Comparison of ENCODE assay signal across 8 cellular contexts in genomic region chr13:95676775-95677563, GRCh38. TPM values are rescaled to one million over a fixed set of nuclear protein-coding genes. Genes with fewer than 3 reads are reported as not detected.
DNase-seq lines count a peak whose midpoint lies in the region; ATAC-seq and TF ChIP-seq lines count a peak whose summit lies in the region.

Gene DNAJC3 (plus strand): TSS chr13:95677139. CDS start chr13:95677256, 117 bp downstream.

- peaks cover 0 to 3% (median 0%) of the 10 kb centered on the region in 3 experiments for H3K36me3 ChIP-seq in naive thymus-derived CD4-positive, alpha-beta T cell (ENCODE audit: control insufficient read depth in 2 of 3, insufficient read depth in 3 of 3, low read length in 3 of 3)

- H3K27me3 Mint-ChIP-seq in activated T-helper 17 cell treated with anti-CD3 and anti-CD28 coated beads, Interleukin-2, amount 50 U/mL, for 72 hours, result no peaks in the 10 kb centered on the region
- no peaks in the 10 kb centered on the region for H3K27me3 Mint-ChIP-seq in naive thymus-derived CD4-positive, alpha-beta T cell
- H3K27me3 Mint-ChIP-seq in stimulated activated naive B cell treated with anti-CD40 and anti-IgM and Interleukin-4, amounts not matched to agents 10 μg/mL and 1 μg/mL and 100 μg/mL, for 72 hours, result no peaks in the 10 kb centered on the region

- peak within 1 kb of the TSS; percentile 97 for H3K27ac ChIP-seq in RWPE1
- peak within 1 kb of the TSS; percentile 83 for H3K27ac ChIP-seq in naive thymus-derived CD4-positive, alpha-beta T cell (ENCODE audit: low read depth, low read length)

- H3K27me3 ChIP-seq in naive thymus-derived CD4-positive, alpha-beta T cell (ENCODE audit: control insufficient read depth in 2 of 2, insufficient read depth in 2 of 2, low read length in 2 of 2), result no peaks in the 10 kb centered on the region

- peak within 1 kb of the TSS; percentile 98 for H3K4me3 Mint-ChIP-seq in activated T-helper 17 cell treated with anti-CD3 and anti-CD28 coated beads, Interleukin-2, amount 50 U/mL, for 72 hours
- peak within 1 kb of the TSS; percentile 84 to 99 (median 95) for H3K4me3 Mint-ChIP-seq in naive thymus-derived CD4-positive, alpha-beta T cell
- peak within 1 kb of the TSS; percentile 88 to 98 for H3K4me3 Mint-ChIP-seq in stimulated activated naive B cell treated with anti-CD40 and anti-IgM and Interleukin-4, amounts not matched to agents 10 μg/mL and 1 μg/mL and 100 μg/mL, for 72 hours

- DNase-seq in Daoy (ENCODE audit: low read depth), result peak; percentile 97
- DNase-seq in GOT3 (lab: John Stamatoyannopoulos, UW), result peak; percentile 90
- peak; percentile 86 for DNase-seq in LNCaP clone FGC (ENCODE audit: low read depth)
- DNase-seq in RWPE1 (ENCODE audit: low spot score), result peak; percentile 99
- DNase-seq in fibroblast of gingiva (ENCODE audit: low read depth), result peak; percentile 98
- DNase-seq in naive thymus-derived CD4-positive, alpha-beta T cell, result peak; percentile 96 to 99 (median 98)
- DNase-seq in stimulated activated naive B cell treated with anti-CD40 and anti-IgM and Interleukin-4, amounts not matched to agents 10 μg/mL and 1 μg/mL and 100 μg/mL, for 72 hours, result peak; percentile 99

- peaks cover 0 to 6% (median 0%) of the 10 kb centered on the region in 3 experiments for H3K9me3 ChIP-seq in naive thymus-derived CD4-positive, alpha-beta T cell (ENCODE audit: control insufficient read depth in 2 of 3, low read length in 3 of 3)

- TF ChIP-seq CTCF in LNCaP clone FGC (IDR thresholded peaks at IDR 0.05; ENCODE audit: control insufficient read depth, extremely low read depth, insufficient read depth), result no peak
- TF ChIP-seq CTCF in RWPE1 (conservative IDR thresholded peaks at IDR 0.05; ENCODE audit: low read depth), result no peak

- peak within 1 kb of the TSS; percentile 71 for H3K4me3 ChIP-seq in LNCaP clone FGC (ENCODE audit: low read depth, low read length)
- peak within 1 kb of the TSS; percentile 88 for H3K4me3 ChIP-seq in naive thymus-derived CD4-positive, alpha-beta T cell (ENCODE audit: low read length)

- peak within 1 kb of the TSS; percentile 95 for H3K27ac Mint-ChIP-seq in activated T-helper 17 cell treated with anti-CD3 and anti-CD28 coated beads, Interleukin-2, amount 50 U/mL, for 72 hours
- peak within 1 kb of the TSS; percentile 91 to 98 (median 94) for H3K27ac Mint-ChIP-seq in naive thymus-derived CD4-positive, alpha-beta T cell
- peak within 1 kb of the TSS; percentile 98 for H3K27ac Mint-ChIP-seq in stimulated activated naive B cell treated with anti-CD40 and anti-IgM and Interleukin-4, amounts not matched to agents 10 μg/mL and 1 μg/mL and 100 μg/mL, for 72 hours

- CTCF ChIA-PET in RWPE1 (lab: Yijun Ruan, JAX), result interaction anchor here (1.3 kb wide), 1 partner anchor 157 kb away, joined by 4 read pairs; no protein-coding TSS in a partner anchor
- CTCF ChIA-PET in naive thymus-derived CD4-positive, alpha-beta T cell (lab: Charles Lee), result interaction anchor here (0.6 kb wide), 1 partner anchor 1133 kb away, joined by 4 read pairs; no protein-coding TSS in a partner anchor

- peaks cover 34% of the 10 kb centered on the region for H3K4me1 Mint-ChIP-seq in activated T-helper 17 cell treated with anti-CD3 and anti-CD28 coated beads, Interleukin-2, amount 50 U/mL, for 72 hours
- H3K4me1 Mint-ChIP-seq in naive thymus-derived CD4-positive, alpha-beta T cell, result peaks cover 42 to 77% (median 72%) of the 10 kb centered on the region in 7 donors
- H3K4me1 Mint-ChIP-seq in stimulated activated naive B cell treated with anti-CD40 and anti-IgM and Interleukin-4, amounts not matched to agents 10 μg/mL and 1 μg/mL and 100 μg/mL, for 72 hours, result peaks cover 21 to 54% of the 10 kb centered on the region in 2 donors

- H3K4me1 ChIP-seq in naive thymus-derived CD4-positive, alpha-beta T cell (ENCODE audit: control insufficient read depth in 2 of 2, insufficient read depth in 2 of 2, low read length in 2 of 2), result peaks cover 25% of the 10 kb centered on the region in 2 donors

- peaks cover 24% of the 10 kb centered on the region for H3K36me3 Mint-ChIP-seq in activated T-helper 17 cell treated with anti-CD3 and anti-CD28 coated beads, Interleukin-2, amount 50 U/mL, for 72 hours (ENCODE audit: low read depth)
- peaks cover 8 to 30% (median 20%) of the 10 kb centered on the region in 5 donors for H3K36me3 Mint-ChIP-seq in naive thymus-derived CD4-positive, alpha-beta T cell
- peaks cover 9 to 19% of the 10 kb centered on the region in 2 donors for H3K36me3 Mint-ChIP-seq in stimulated activated naive B cell treated with anti-CD40 and anti-IgM and Interleukin-4, amounts not matched to agents 10 μg/mL and 1 μg/mL and 100 μg/mL, for 72 hours

- intact Hi-C loops in naive thymus-derived CD4-positive, alpha-beta T cell (cut with micrococcal nuclease), result loop anchor here (1.0 to 5.0 kb wide), 15 partner anchors 35 to 1756 kb away; partner anchors contain the start of genes ABCC4 (in 2 of the 2), DZIP1 (in 1 of the 2), GPR180 (in 1 of the 2) and MBNL2 (in 1 of the 2)

- H3K9me3 Mint-ChIP-seq in activated T-helper 17 cell treated with anti-CD3 and anti-CD28 coated beads, Interleukin-2, amount 50 U/mL, for 72 hours, result no peaks in the 10 kb centered on the region
- peaks cover 0 to 32% (median 13%) of the 10 kb centered on the region in 11 donors for H3K9me3 Mint-ChIP-seq in naive thymus-derived CD4-positive, alpha-beta T cell
- no peaks in the 10 kb centered on the region for H3K9me3 Mint-ChIP-seq in stimulated activated naive B cell treated with anti-CD40 and anti-IgM and Interleukin-4, amounts not matched to agents 10 μg/mL and 1 μg/mL and 100 μg/mL, for 72 hours

- peak; percentile 98 for ATAC-seq in activated T-helper 17 cell treated with anti-CD3 and anti-CD28 coated beads, Interleukin-2, amount 50 U/mL, for 72 hours (replicated peaks)
- ATAC-seq in naive thymus-derived CD4-positive, alpha-beta T cell, result peak; percentile 97
- ATAC-seq in stimulated activated naive B cell treated with anti-CD40 and anti-IgM and Interleukin-4, amounts not matched to agents 10 μg/mL and 1 μg/mL and 100 μg/mL, for 72 hours (replicated peaks), result peak; percentile 95

- POLR2A ChIA-PET in RWPE1 (lab: Yijun Ruan, JAX; ENCODE audit: low non-redundant PET), result interaction anchor here (0.5 to 0.6 kb wide), 2 partner anchors 26 to 32 kb away, joined by 3 to 11 read pairs; no protein-coding TSS in a partner anchor
- POLR2A ChIA-PET in naive thymus-derived CD4-positive, alpha-beta T cell (lab: Charles Lee), result interaction anchor here (0.6 to 1.3 kb wide), 5 partner anchors 28 to 1756 kb away, joined by 3 to 10 read pairs (median 4); partner anchors contain the start of genes ABCC4, RAP2A and TGDS

RNA-seq across cellular contexts. Expression of gene DNAJC3, which starts in this region (rescaled TPM):
- total RNA-seq in Daoy (2014; rRNA removed; shearing (Covaris generic)), result 19.4 and 25.6 TPM in 2 replicates
- 10 to 100 TPM; 14.4 to 19.6 TPM for total RNA-seq in activated T-helper 17 cell treated with anti-CD3 and anti-CD28 coated beads, Interleukin-2, amount 50 U/mL, for 72 hours
- 10 to 100 TPM; 13.9 to 33.0 (median 22.7) TPM for total RNA-seq in naive thymus-derived CD4-positive, alpha-beta T cell
- 10 to 100 TPM; 11.3 to 14.8 TPM for polyA plus RNA-seq in naive thymus-derived CD4-positive, alpha-beta T cell

Comparison
In these comparisons a context has a peak if more than half of its experiments do, and no peak if none do; other contexts are left out.
1. Peak in every context shown above with its lines: DNase-seq, ATAC-seq, H3K4me3 ChIP-seq and H3K27ac ChIP-seq.